9 cellular contexts compared by ENCODE assay signal in the genomic region with DNA sequence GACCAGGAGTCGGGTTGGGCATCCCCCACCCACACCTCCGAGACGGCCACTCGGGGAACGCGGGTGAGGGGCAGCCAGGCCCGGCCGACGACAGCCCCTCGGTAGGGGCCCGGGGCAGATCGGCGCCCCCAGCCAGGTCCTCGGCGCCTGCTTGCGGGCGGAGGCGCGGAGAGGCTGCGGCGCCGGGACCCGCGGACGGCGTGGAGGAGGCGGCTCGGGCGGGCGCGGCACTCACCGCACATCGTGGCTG. TPM values are rescaled to one million over a fixed set of nuclear protein-coding genes. Genes with fewer than 3 reads are reported as not detected.
DNase-seq lines count a peak whose midpoint lies in the region; ATAC-seq and TF ChIP-seq lines count a peak whose summit lies in the region.
"Had no signal": no experiment of that assay in that cellular context is flagged by ENCODE, and none has a peak within 500 bp of the region (broad histone marks: within the 10 kb centered on the region; RNA-seq: fewer than 3 reads in every experiment).

No MANE protein-coding gene starts in this region.

- intact Hi-C loops in esophagus muscularis mucosa (cut with DNase I), result loop anchor here (10.0 kb wide), 2 partner anchors 58 to 142 kb away; partner anchors contain the start of genes CNOT6 and MAPK9

- H3K9me3 ChIP-seq in esophagus muscularis mucosa, result no peaks in the 10 kb centered on the region

- no peak for TF ChIP-seq CTCF in esophagus muscularis mucosa (IDR thresholded peaks at IDR 0.05)

- peak overlapping the region; percentile 78 to 88 (median 82) for H3K27ac ChIP-seq in esophagus muscularis mucosa (replicated peaks in 1 of 4)
- H3K27ac ChIP-seq: KMS-11 had no signal

- no CpG with 5 or more reads among the region's 33 CpGs for WGBS in esophagus muscularis mucosa

- peak; percentile 25 for ATAC-seq in GM19372 (IDR thresholded peaks at IDR 0.05; ENCODE audit: low read depth, unreplicated experiment)
- ATAC-seq in HG03457 (IDR thresholded peaks at IDR 0.05; ENCODE audit: unreplicated experiment), result peak; percentile 31

- H3K36me3 ChIP-seq in esophagus muscularis mucosa, result no peaks in the 10 kb centered on the region

- H3K4me3 ChIP-seq in esophagus muscularis mucosa, result peak overlapping the region; percentile 67 to 89 (median 79)

- DNase-seq in esophagus muscularis mucosa (ENCODE audit: extremely low spot score) (no peak), retina (peak; percentile 84), pons (ENCODE audit: low spot score) (no peak), C1 segment of cervical spinal cord (lab: John Stamatoyannopoulos, UW) (no peak)
- no peak for DNase-seq in activated CD8-positive, alpha-beta memory T cell treated with anti-CD3 and anti-CD28 coated beads for 24 hours
- DNase-seq in activated CD8-positive, alpha-beta memory T cell treated with anti-CD3 and anti-CD28 coated beads, Interleukin-2, amount 50 U/mL, for 48 hours, result no peak

- peaks cover 0 to 16% (median 0%) of the 10 kb centered on the region in 4 donors for H3K27me3 ChIP-seq in esophagus muscularis mucosa

- H3K4me1 ChIP-seq in esophagus muscularis mucosa, result peaks cover 18 to 48% (median 44%) of the 10 kb centered on the region in 4 donors

- no peak for TF ChIP-seq EP300 in esophagus muscularis mucosa (IDR thresholded peaks at IDR 0.05)

- no peak for TF ChIP-seq POLR2A in esophagus muscularis mucosa (IDR thresholded peaks at IDR 0.05; ENCODE audit: low read depth)

RNA-seq across cellular contexts. Expression of gene GFPT2, which starts 0.2 kb away (rescaled TPM):
- total RNA-seq in esophagus muscularis mucosa, result 100 to 1,000 TPM in 1 of 4 donors, 10 to 100 TPM in 3; 30.1 to 114 (median 33.6) TPM
